Comparison of ENCODE assay signal across 36 cellular contexts in genomic region chr16:23294260-23294659, GRCh38. TPM values are rescaled to one million over a fixed set of nuclear protein-coding genes. Genes with fewer than 3 reads are reported as not detected.
"Had no signal": no experiment of that assay in that cellular context is flagged by ENCODE, and none has a peak within 500 bp of the region (broad histone marks: within the 10 kb centered on the region; RNA-seq: fewer than 3 reads in every experiment).

No MANE protein-coding gene starts in this region.

- H3K4me1 ChIP-seq: adrenal gland, ascending aorta, breast epithelium, gastroesophageal sphincter, heart right ventricle had no signal

- H3K27ac Mint-ChIP-seq: activated CD4-positive, alpha-beta memory T cell treated with anti-CD3 and anti-CD28 coated beads for 36 hours; activated CD4-positive, alpha-beta T cell treated with anti-CD3 and anti-CD28 coated beads for 36 hours; activated CD4-positive, alpha-beta T cell treated with anti-CD3 and anti-CD28 coated beads, Interleukin-2, amount 10 ng/mL, durations not matched to agents 24 days and 14 days; activated CD8-positive, alpha-beta memory T cell treated with anti-CD3 and anti-CD28 coated beads, Interleukin-2, amount 10 ng/mL, durations not matched to agents 7 days and 5 days; activated CD8-positive, alpha-beta T cell treated with anti-CD3 and anti-CD28 coated beads, Interleukin-2, amount 10 ng/mL, durations not matched to agents 7 days and 5 days; activated naive CD4-positive, alpha-beta T cell treated with anti-CD3 and anti-CD28 coated beads, Interleukin-2, amount 10 ng/mL, durations not matched to agents 7 days and 5 days; activated T-helper 1 cell treated with anti-CD3 and anti-CD28 coated beads, Interleukin-12 subunit alpha, Interleukin-12 subunit beta, Interleukin-2, Interleukin-4 antibody, amounts not matched to agents 30 ng/mL and 10 ng/mL and 1 ng/mL, durations not matched to agents 14 hours and 24 hours and 36 hours; activated T-helper 2 cell treated with anti-CD3 and anti-CD28 coated beads, Interferon-gamma antibody, Interleukin-2, Interleukin-4, amounts not matched to agents 10 μg/mL and 5 μg/mL and 100 μg/mL, durations not matched to agents 14 hours and 24 hours and 36 hours; brain; effector memory CD8-positive, alpha-beta T cell had no signal

- DNase-seq: activated CD4-positive, alpha-beta memory T cell treated with anti-CD3 and anti-CD28 coated beads for 36 hours; activated CD4-positive, alpha-beta T cell treated with anti-CD3 and anti-CD28 coated beads for 36 hours; activated CD4-positive, alpha-beta T cell treated with anti-CD3 and anti-CD28 coated beads, Interleukin-2, amount 10 ng/mL, durations not matched to agents 24 days and 14 days; activated CD4-positive, CD25-positive, alpha-beta regulatory T cell; activated CD4-positive, CD25-positive, alpha-beta regulatory T cell treated with anti-CD3 and anti-CD28 coated beads, Interleukin-2, amount 50 U/mL, for 72 hours; activated CD8-positive, alpha-beta memory T cell treated with anti-CD3 and anti-CD28 coated beads, Interleukin-2, amount 10 ng/mL, durations not matched to agents 7 days and 5 days; activated CD8-positive, alpha-beta memory T cell treated with anti-CD3 and anti-CD28 coated beads, Interleukin-2, amount 50 U/mL, for 4 hours; activated CD8-positive, alpha-beta T cell treated with anti-CD3 and anti-CD28 coated beads, Interleukin-2, amount 10 ng/mL, durations not matched to agents 7 days and 5 days; activated effector memory CD4-positive, alpha-beta T cell treated with anti-CD3 and anti-CD28 coated beads, Interleukin-2, amount 50 U/mL, for 16 hours; activated naive CD4-positive, alpha-beta T cell treated with anti-CD3 and anti-CD28 coated beads, Interleukin-2, amount 10 ng/mL, durations not matched to agents 7 days and 5 days; activated T-cell treated with anti-CD3 and anti-CD28 coated beads, Interleukin-2, amount 50 U/mL, for 1 hour; activated T-cell treated with anti-CD3 and anti-CD28 coated beads, Interleukin-2, amount 50 U/mL, for 48 hours; adrenal gland; central memory CD4-positive, alpha-beta T cell; cerebellar nuclear complex; cortex of kidney; dermis blood vessel endothelial cell; effector CD4-positive, alpha-beta T cell; effector memory CD8-positive, alpha-beta T cell; erythroblast; esophagus squamous epithelium; foreskin melanocyte; heart right ventricle; T-helper 2 cell had no signal

- H3K9me3 Mint-ChIP-seq: activated CD4-positive, alpha-beta memory T cell treated with anti-CD3 and anti-CD28 coated beads for 36 hours; activated CD4-positive, alpha-beta T cell treated with anti-CD3 and anti-CD28 coated beads, Interleukin-2, amount 10 ng/mL, durations not matched to agents 24 days and 14 days; activated naive CD4-positive, alpha-beta T cell treated with anti-CD3 and anti-CD28 coated beads, Interleukin-2, amount 10 ng/mL, durations not matched to agents 7 days and 5 days; activated T-helper 1 cell treated with anti-CD3 and anti-CD28 coated beads, Interleukin-12 subunit alpha, Interleukin-12 subunit beta, Interleukin-2, Interleukin-4 antibody, amounts not matched to agents 30 ng/mL and 10 ng/mL and 1 ng/mL, durations not matched to agents 14 hours and 24 hours and 36 hours; activated T-helper 2 cell treated with anti-CD3 and anti-CD28 coated beads, Interferon-gamma antibody, Interleukin-2, Interleukin-4, amounts not matched to agents 10 μg/mL and 5 μg/mL and 100 μg/mL, durations not matched to agents 14 hours and 24 hours and 36 hours; brain; effector memory CD8-positive, alpha-beta T cell had no signal

- H3K4me3 ChIP-seq: adrenal gland, ascending aorta, breast epithelium, cardiac muscle cell, esophagus squamous epithelium, gastroesophageal sphincter, heart right ventricle had no signal

- ATAC-seq: activated CD4-positive, alpha-beta T cell treated with anti-CD3 and anti-CD28 coated beads for 36 hours; activated CD8-positive, alpha-beta memory T cell treated with anti-CD3 and anti-CD28 coated beads, Interleukin-2, amount 10 ng/mL, durations not matched to agents 7 days and 5 days; activated CD8-positive, alpha-beta T cell treated with anti-CD3 and anti-CD28 coated beads, Interleukin-2, amount 10 ng/mL, durations not matched to agents 7 days and 5 days; activated naive CD4-positive, alpha-beta T cell treated with anti-CD3 and anti-CD28 coated beads, Interleukin-2, amount 50 U/mL, for 72 hours; effector memory CD8-positive, alpha-beta T cell; gastroesophageal sphincter; heart right ventricle had no signal

- H3K36me3 ChIP-seq: adrenal gland, ascending aorta, breast epithelium, cardiac muscle cell, esophagus squamous epithelium, gastroesophageal sphincter, heart right ventricle had no signal

- H3K4me1 Mint-ChIP-seq: activated naive CD4-positive, alpha-beta T cell treated with anti-CD3 and anti-CD28 coated beads, Interleukin-2, amount 10 ng/mL, durations not matched to agents 7 days and 5 days; brain had no signal

- H3K36me3 Mint-ChIP-seq: activated CD4-positive, alpha-beta memory T cell treated with anti-CD3 and anti-CD28 coated beads for 36 hours; activated CD8-positive, alpha-beta memory T cell treated with anti-CD3 and anti-CD28 coated beads, Interleukin-2, amount 10 ng/mL, durations not matched to agents 7 days and 5 days; activated naive CD4-positive, alpha-beta T cell treated with anti-CD3 and anti-CD28 coated beads, Interleukin-2, amount 10 ng/mL, durations not matched to agents 7 days and 5 days; activated naive CD4-positive, alpha-beta T cell treated with anti-CD3 and anti-CD28 coated beads, Interleukin-2, amount 50 U/mL, for 72 hours; brain had no signal

- H3K27ac ChIP-seq: adrenal gland, ascending aorta, cardiac muscle cell, gastroesophageal sphincter, heart right ventricle had no signal

- H3K9me3 ChIP-seq: adrenal gland, ascending aorta, breast epithelium, esophagus squamous epithelium, gastroesophageal sphincter, heart right ventricle had no signal

- H3K27me3 ChIP-seq: adrenal gland, ascending aorta, breast epithelium had no signal

- H3K4me3 Mint-ChIP-seq: activated CD4-positive, alpha-beta memory T cell treated with anti-CD3 and anti-CD28 coated beads for 36 hours; activated CD4-positive, alpha-beta T cell treated with anti-CD3 and anti-CD28 coated beads for 36 hours; activated CD4-positive, alpha-beta T cell treated with anti-CD3 and anti-CD28 coated beads, Interleukin-2, amount 10 ng/mL, durations not matched to agents 24 days and 14 days; activated CD8-positive, alpha-beta memory T cell treated with anti-CD3 and anti-CD28 coated beads, Interleukin-2, amount 10 ng/mL, durations not matched to agents 7 days and 5 days; activated CD8-positive, alpha-beta T cell treated with anti-CD3 and anti-CD28 coated beads, Interleukin-2, amount 10 ng/mL, durations not matched to agents 7 days and 5 days; activated naive CD4-positive, alpha-beta T cell treated with anti-CD3 and anti-CD28 coated beads, Interleukin-2, amount 10 ng/mL, durations not matched to agents 7 days and 5 days; activated T-helper 1 cell treated with anti-CD3 and anti-CD28 coated beads, Interleukin-12 subunit alpha, Interleukin-12 subunit beta, Interleukin-2, Interleukin-4 antibody, amounts not matched to agents 30 ng/mL and 10 ng/mL and 1 ng/mL, durations not matched to agents 14 hours and 24 hours and 36 hours; brain; effector memory CD8-positive, alpha-beta T cell had no signal

RNA-seq across cellular contexts. Expression of gene SCNN1B, which starts 7.8 kb away (rescaled TPM):
- total RNA-seq: activated CD4-positive, alpha-beta memory T cell treated with anti-CD3 and anti-CD28 coated beads for 36 hours; activated CD4-positive, alpha-beta T cell treated with anti-CD3 and anti-CD28 coated beads for 36 hours; activated CD4-positive, alpha-beta T cell treated with anti-CD3 and anti-CD28 coated beads, Interleukin-2, amount 10 ng/mL, durations not matched to agents 24 days and 14 days; activated CD8-positive, alpha-beta memory T cell treated with anti-CD3 and anti-CD28 coated beads for 36 hours; activated CD8-positive, alpha-beta memory T cell treated with anti-CD3 and anti-CD28 coated beads, Interleukin-2, amount 10 ng/mL, durations not matched to agents 7 days and 5 days; activated CD8-positive, alpha-beta T cell treated with anti-CD3 and anti-CD28 coated beads, Interleukin-2, amount 10 ng/mL, durations not matched to agents 7 days and 5 days; activated naive CD4-positive, alpha-beta T cell treated with anti-CD3 and anti-CD28 coated beads, Interleukin-2, amount 50 U/mL, for 72 hours; activated T-helper 1 cell treated with anti-CD3 and anti-CD28 coated beads, Interleukin-12 subunit alpha, Interleukin-12 subunit beta, Interleukin-2, Interleukin-4 antibody, amounts not matched to agents 30 ng/mL and 10 ng/mL and 1 ng/mL, durations not matched to agents 14 hours and 24 hours and 36 hours; activated T-helper 2 cell treated with anti-CD3 and anti-CD28 coated beads, Interferon-gamma antibody, Interleukin-2, Interleukin-4, amounts not matched to agents 10 μg/mL and 5 μg/mL and 100 μg/mL, durations not matched to agents 14 hours and 24 hours and 36 hours; cardiac muscle cell; fibroblast of lung; fibroblast of villous mesenchyme; T-helper 1 cell treated with Interleukin-12 subunit alpha and Interleukin-12 subunit beta and Interleukin-4 antibody, amounts not matched to agents 30 ng/mL and 1 ng/mL, for 36 hours had no signal
- polyA plus RNA-seq: cardiac muscle cell, fibroblast of lung had no signal
